8 cellular contexts compared by ENCODE assay signal in genomic region chr18:74819433-74820059, GRCh38.
DNase-seq lines count a peak whose midpoint lies in the region; ATAC-seq, FAIRE-seq and TF ChIP-seq lines count a peak whose summit lies in the region.

No MANE protein-coding gene starts in this region.

- H3K27ac ChIP-seq in A549 (no peak overlapping the region), brain microvascular endothelial cell (peak overlapping the region; percentile 75), parathyroid adenoma (no peak overlapping the region), Peyer's patch (no peak overlapping the region)

- H3K36me3 ChIP-seq in brain microvascular endothelial cell (replicated peaks) (no peaks in the 10 kb centered on the region), parathyroid adenoma (ENCODE audit: control insufficient read depth, insufficient read depth, low read length) (no peaks in the 10 kb centered on the region), Peyer's patch (no peaks in the 10 kb centered on the region)

- TF ChIP-seq EP300 in A549 (IDR thresholded peaks at IDR 0.05) = no peak

- H3K9ac ChIP-seq in parathyroid adenoma = no peak overlapping the region

- ATAC-seq in A549 = peak; percentile 76 to 87; a peak in 5 of 6 replicates
- ATAC-seq in GM18873 (IDR thresholded peaks at IDR 0.05; ENCODE audit: low FRiP score, unreplicated experiment) = peak; percentile 64
- ATAC-seq in HG03460 (IDR thresholded peaks at IDR 0.05; ENCODE audit: unreplicated experiment) = peak; percentile 85
- ATAC-seq in stimulated activated naive CD8-positive, alpha-beta T cell treated with anti-CD3 and anti-CD28 coated beads, Interleukin-15, Interleukin-2, amounts not matched to agents 100 U/mL and 50 U/mL, for 24 hours = no peak

- CTCF ChIA-PET in A549 (lab: Yijun Ruan, JAX) = interaction anchor here (1.0 to 1.6 kb wide), 2 partner anchors 13 to 1436 kb away, joined by 3 to 5 read pairs; no protein-coding TSS in a partner anchor

- no peak overlapping the region for H2AFZ ChIP-seq in parathyroid adenoma

- H3K4me2 ChIP-seq in A549 = no peak overlapping the region
- no peak overlapping the region for H3K4me2 ChIP-seq in parathyroid adenoma (ENCODE audit: low read length)

- in situ Hi-C loops in brain microvascular endothelial cell (cut with HindIII; ENCODE audit: low pct_ligation_motif_present, low sequenced_read_pairs) = no loop called here

- no peaks in the 10 kb centered on the region for H3K79me2 ChIP-seq in parathyroid adenoma

- peak; percentile 14 to 15 for DNase-seq in A549 (ENCODE audit: low read depth in 1 of 2, low spot score in 1 of 2)
- DNase-seq in brain microvascular endothelial cell = no peak
- no peak for DNase-seq in dermis blood vessel endothelial cell
- DNase-seq in stimulated activated naive CD8-positive, alpha-beta T cell treated with anti-CD3 and anti-CD28 coated beads, Interleukin-15, Interleukin-2, amounts not matched to agents 100 U/mL and 50 U/mL, for 24 hours = no peak
- DNase-seq in Peyer's patch = no peak

- TF ChIP-seq POLR2A in A549 (IDR thresholded peaks at IDR 0.05; ENCODE audit: low read length) = no peak
- no peak for TF ChIP-seq POLR2A in Peyer's patch (IDR thresholded peaks at IDR 0.05)

- WGBS in A549 (ENCODE audit: missing lambda C conversion rate) = 82% methylated on average over 7 of the region's 7 CpGs

- no peak overlapping the region for H3K4me3 ChIP-seq in A549
- H3K4me3 ChIP-seq in brain microvascular endothelial cell (ENCODE audit: low read depth, low read length) = no peak overlapping the region
- no peak overlapping the region for H3K4me3 ChIP-seq in parathyroid adenoma (ENCODE audit: low read depth, low read length)
- H3K4me3 ChIP-seq in Peyer's patch = no peak overlapping the region

- POLR2A ChIA-PET in A549 (lab: Yijun Ruan, JAX) = no interaction called here

- no peak; a peak in 1 of 5 replicates for TF ChIP-seq RAD21 in A549 (conservative IDR thresholded peaks at IDR 0.05 in 1 of 2, IDR thresholded peaks at IDR 0.05 in 1 of 2)

- no peak for FAIRE-seq in A549 (lab: Jason Lieb, UNC)

- H3K4me1 ChIP-seq in A549 (no peaks in the 10 kb centered on the region), parathyroid adenoma (no peaks in the 10 kb centered on the region), Peyer's patch (no peaks in the 10 kb centered on the region)

- H3K27me3 ChIP-seq in brain microvascular endothelial cell (replicated peaks) (no peaks in the 10 kb centered on the region), parathyroid adenoma (ENCODE audit: control insufficient read depth, insufficient read depth, low read length) (no peaks in the 10 kb centered on the region), Peyer's patch (no peaks in the 10 kb centered on the region)

- TF ChIP-seq CTCF in A549 (IDR thresholded peaks at IDR 0.05) (no peak), brain microvascular endothelial cell (IDR thresholded peaks at IDR 0.05; ENCODE audit: low read depth, low read length, missing control alignments) (peak; percentile 81), parathyroid adenoma (IDR thresholded peaks at IDR 0.05) (peak; percentile 37), Peyer's patch (IDR thresholded peaks at IDR 0.05) (peak in 3 of 6 experiments; percentile 22 to 39 (median 33))

- H3K9me3 ChIP-seq in A549 = no peaks in the 10 kb centered on the region
- no peaks in the 10 kb centered on the region for H3K9me3 ChIP-seq in parathyroid adenoma (ENCODE audit: control insufficient read depth, low read length)
- no peaks in the 10 kb centered on the region for H3K9me3 ChIP-seq in Peyer's patch

TF ChIP-seq in A549, 52 proteins besides CTCF, POLR2A, EP300 and RAD21:
- TF ChIP-seq NPAS2 (CRISPR knock-in tag; IDR thresholded peaks at IDR 0.05; ENCODE audit: borderline replicate concordance) (no peak), CHD4 (IDR thresholded peaks at IDR 0.05; ENCODE audit: borderline replicate concordance) (no peak), EHF (CRISPR knock-in tag; IDR thresholded peaks at IDR 0.05) (no peak)

Comparison
In these comparisons a context has a peak if more than half of its experiments do, and no peak if none do; other contexts are left out.
1. DNase-seq: peak in A549 (2 of 2); none in brain microvascular endothelial cell (single experiment), dermis blood vessel endothelial cell (single experiment), stimulated activated naive CD8-positive, alpha-beta T cell treated with anti-CD3 and anti-CD28 coated beads, Interleukin-15, Interleukin-2, amounts not matched to agents 100 U/mL and 50 U/mL, for 24 hours (single experiment) and Peyer's patch (0 of 3).